ENCODE assay signal across 9 cellular contexts in the genomic region with DNA sequence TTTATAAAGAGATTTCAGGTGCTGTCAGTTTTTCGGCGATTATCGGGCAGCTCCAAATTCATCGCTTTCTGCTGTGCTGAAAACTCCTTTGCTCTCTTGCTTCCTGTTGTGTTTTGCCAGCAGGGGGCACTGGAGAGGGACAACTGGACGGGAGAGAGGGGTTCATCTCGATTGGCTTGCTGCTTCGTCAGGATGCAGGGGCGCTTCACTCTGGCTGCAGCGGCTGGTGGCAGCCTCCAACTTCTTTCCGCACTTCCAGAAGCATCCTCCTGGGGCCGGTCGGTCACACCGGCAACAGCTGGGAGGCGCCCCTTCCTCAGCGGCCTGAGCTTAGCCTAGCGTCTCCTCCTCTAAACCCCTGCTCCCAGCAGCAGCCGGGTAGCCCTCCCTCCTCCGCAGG. TPM values are rescaled to one million over a fixed set of nuclear protein-coding genes. Genes with fewer than 3 reads are reported as not detected.
DNase-seq lines count a peak whose midpoint lies in the region; ATAC-seq and TF ChIP-seq lines count a peak whose summit lies in the region.
"Had no signal": no experiment of that assay in that cellular context is flagged by ENCODE, and none has a peak within 500 bp of the region (broad histone marks: within the 10 kb centered on the region; RNA-seq: fewer than 3 reads in every experiment).

No MANE protein-coding gene starts in this region.

- no peaks in the 10 kb centered on the region for H3K27me3 Mint-ChIP-seq in T-helper 17 cell

- peak; percentile 63 for DNase-seq in DMS53 (lab: John Stamatoyannopoulos, UW)
- DNase-seq in DMS53 treated with DMSO at 0.1 percent for 48 hours (lab: John Stamatoyannopoulos, UW; ENCODE audit: unreplicated experiment) = no peak
- DNase-seq in T-helper 17 cell = peak; percentile 40 to 51 (median 43)
- peak; percentile 31 for DNase-seq in astrocyte of the cerebellum (ENCODE audit: low read depth)
- peak; percentile 72 for DNase-seq in inferior parietal cortex (ENCODE audit: extremely low spot score)
- DNase-seq in stimulated activated CD4-positive, alpha-beta T cell treated with anti-CD3 and anti-CD28 coated beads, Interleukin-12 subunit alpha, Interleukin-12 subunit beta, amount 100 ng/mL, for 4 hours = peak; percentile 67
- no peak for DNase-seq in DMS153 (lab: John Stamatoyannopoulos, UW)

- H3K4me3 ChIP-seq in astrocyte of the cerebellum (ENCODE audit: low read depth, low read length) = peak overlapping the region; percentile 24
- H3K4me3 ChIP-seq: BLaER1 had no signal

- H3K4me1 Mint-ChIP-seq in T-helper 17 cell = peaks cover 4% of the 10 kb centered on the region

- no peak overlapping the region for H3K27ac Mint-ChIP-seq in T-helper 17 cell

- no peaks in the 10 kb centered on the region for H3K36me3 Mint-ChIP-seq in T-helper 17 cell (ENCODE audit: low read depth)

- peak overlapping the region; percentile 59 for H3K4me3 Mint-ChIP-seq in T-helper 17 cell

- no peaks in the 10 kb centered on the region for H3K9me3 ChIP-seq in T-helper 17 cell (ENCODE audit: control insufficient read depth, low read length, poor library complexity, severe bottlenecking)

- in situ Hi-C loops in astrocyte of the cerebellum (cut with HindIII; ENCODE audit: low sequenced_read_pairs) = no loop called here

- peak; percentile 67 for TF ChIP-seq CTCF in astrocyte of the cerebellum (IDR thresholded peaks at IDR 0.05; ENCODE audit: low read depth, low read length, missing control alignments)

- ATAC-seq in T-helper 17 cell (peak; percentile 78), GM18907 (IDR thresholded peaks at IDR 0.05; ENCODE audit: unreplicated experiment) (no peak)

RNA-seq across cellular contexts. Expression of a gene that starts 29.5 kb away (rescaled TPM):
- total RNA-seq in T-helper 17 cell = 10 to 100 TPM; 86.2 to 86.3 TPM

Comparison
In these comparisons a context has a peak if more than half of its experiments do, and no peak if none do; other contexts are left out.
1. DNase-seq: peak in DMS53 (single experiment), T-helper 17 cell (3 of 3), astrocyte of the cerebellum (single experiment), inferior parietal cortex (single experiment) and stimulated activated CD4-positive, alpha-beta T cell treated with anti-CD3 and anti-CD28 coated beads, Interleukin-12 subunit alpha, Interleukin-12 subunit beta, amount 100 ng/mL, for 4 hours (single experiment); none in DMS53 treated with DMSO at 0.1 percent for 48 hours (single experiment) and DMS153 (single experiment).